In the genomic region with DNA sequence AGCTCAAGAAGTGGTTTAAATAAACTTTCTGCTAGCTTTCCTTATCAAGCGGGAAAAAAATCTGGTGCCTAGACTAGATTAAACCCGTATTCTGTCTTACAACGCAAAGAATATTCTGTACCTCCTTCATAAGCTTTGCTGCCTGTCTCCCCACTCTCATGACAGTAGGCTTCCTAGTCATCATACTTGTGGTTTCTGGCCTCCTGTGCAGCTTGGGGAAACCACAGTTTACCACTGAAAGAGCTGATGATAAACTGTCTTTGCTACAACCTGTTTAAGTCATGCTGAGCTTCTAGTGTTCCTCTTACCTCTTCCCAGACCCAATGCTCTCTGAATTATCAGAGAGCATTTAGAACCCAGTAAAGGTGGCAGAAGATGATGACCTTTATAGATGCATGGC, we compare ENCODE assay signal across 8 cellular contexts. TPM values are rescaled to one million over a fixed set of nuclear protein-coding genes. Genes with fewer than 3 reads are reported as not detected.
DNase-seq lines count a peak whose midpoint lies in the region; ATAC-seq and TF ChIP-seq lines count a peak whose summit lies in the region.

No MANE protein-coding gene starts in this region.

- peak; percentile 72 for ATAC-seq in GM18520 (IDR thresholded peaks at IDR 0.05; ENCODE audit: unreplicated experiment)
- ATAC-seq in HG02763 (IDR thresholded peaks at IDR 0.05; ENCODE audit: unreplicated experiment): peak; percentile 77
- no peak for ATAC-seq in left lung

- H3K4me1 ChIP-seq in left lung: peaks cover 8 to 13% of the 10 kb centered on the region in 2 donors

- intact Hi-C loops in left lung (cut with DNase I): no loop called here

- peak overlapping the region; percentile 59 for H3K4me3 Mint-ChIP-seq in T-helper 2 cell treated with Interferon-gamma antibody and Interleukin-4, amounts not matched to agents 5 μg/mL and 100 μg/mL, for 36 hours

- no peaks in the 10 kb centered on the region for H3K9me3 Mint-ChIP-seq in T-helper 2 cell treated with Interferon-gamma antibody and Interleukin-4, amounts not matched to agents 5 μg/mL and 100 μg/mL, for 36 hours

- peaks cover 0 to 57% of the 10 kb centered on the region in 2 donors for H3K36me3 ChIP-seq in left lung

- DNase-seq in T-helper 2 cell treated with Interferon-gamma antibody and Interleukin-4, amounts not matched to agents 5 μg/mL and 100 μg/mL, for 36 hours (ENCODE audit: low spot score): peak; percentile 65
- DNase-seq in fibroblast of pulmonary artery (ENCODE audit: low read depth): peak; percentile 48
- DNase-seq in HT-29 (ENCODE audit: low spot score): no peak
- DNase-seq in SK-N-DZ (ENCODE audit: low spot score): no peak
- DNase-seq in HuH-7 (ENCODE audit: low spot score): no peak
- no peak for DNase-seq in left lung

- TF ChIP-seq CTCF in fibroblast of pulmonary artery (IDR thresholded peaks at IDR 0.05; ENCODE audit: low read length, missing control alignments) (no peak), left lung (IDR thresholded peaks at IDR 0.05) (no peak)

- no peaks in the 10 kb centered on the region for H3K27me3 Mint-ChIP-seq in T-helper 2 cell treated with Interferon-gamma antibody and Interleukin-4, amounts not matched to agents 5 μg/mL and 100 μg/mL, for 36 hours (ENCODE audit: low read depth)

- peak overlapping the region; percentile 74 for H3K27ac Mint-ChIP-seq in T-helper 2 cell treated with Interferon-gamma antibody and Interleukin-4, amounts not matched to agents 5 μg/mL and 100 μg/mL, for 36 hours

- H3K36me3 Mint-ChIP-seq in T-helper 2 cell treated with Interferon-gamma antibody and Interleukin-4, amounts not matched to agents 5 μg/mL and 100 μg/mL, for 36 hours (ENCODE audit: low read depth): peaks cover 10% of the 10 kb centered on the region

- no peaks in the 10 kb centered on the region for H3K9me3 ChIP-seq in left lung

- peaks cover 26% of the 10 kb centered on the region for H3K4me1 Mint-ChIP-seq in T-helper 2 cell treated with Interferon-gamma antibody and Interleukin-4, amounts not matched to agents 5 μg/mL and 100 μg/mL, for 36 hours (ENCODE audit: low read depth)

- H3K27ac ChIP-seq in left lung: no peak overlapping the region

- H3K27me3 ChIP-seq in left lung: no peaks in the 10 kb centered on the region

- H3K4me3 ChIP-seq in fibroblast of pulmonary artery (replicated peaks; ENCODE audit: low read depth, low read length) (no peak overlapping the region), left lung (no peak overlapping the region)

RNA-seq across cellular contexts. Expression of a gene that starts 55.0 kb away (rescaled TPM):
- 55.9 and 67.9 TPM in 2 replicates for total RNA-seq in HT-29 (2014; rRNA removed; shearing (Covaris generic))
- 7.7 and 9.2 TPM in 2 replicates for polyA plus RNA-seq in SK-N-DZ (2014; cell fraction: cytosol; rRNA removed)
- 9.1 and 12.6 TPM in 2 replicates for polyA plus RNA-seq in SK-N-DZ (2014; cell fraction: nucleus; rRNA removed)
- total RNA-seq in left lung: 100 to 1,000 TPM in 1 of 2 donors, 10 to 100 TPM in 1; 62.1 to 124 TPM

Comparison
In these comparisons a context has a peak if more than half of its experiments do, and no peak if none do; other contexts are left out.
1. DNase-seq: peak in T-helper 2 cell treated with Interferon-gamma antibody and Interleukin-4, amounts not matched to agents 5 μg/mL and 100 μg/mL, for 36 hours (single experiment) and fibroblast of pulmonary artery (single experiment); none in HT-29 (single experiment), SK-N-DZ (single experiment), HuH-7 (single experiment) and left lung (0 of 2).